ENCODE assay signal across 8 cellular contexts in genomic region chr19:58466760-58467589, GRCh38. TPM values are rescaled to one million over a fixed set of nuclear protein-coding genes. Genes with fewer than 3 reads are reported as not detected.
DNase-seq lines count a peak whose midpoint lies in the region; TF ChIP-seq lines count a peak whose summit lies in the region.

Gene ZNF324 (plus strand): TSS chr19:58467080. CDS start chr19:58469186, 2,106 bp downstream.

- H3K27me3 ChIP-seq in effector memory CD4-positive, alpha-beta T cell (replicated peaks; ENCODE audit: control insufficient read depth, insufficient read depth, low read length, poor library complexity, severe bottlenecking), result no peaks in the 10 kb centered on the region
- no peaks in the 10 kb centered on the region for H3K27me3 ChIP-seq in mesenchymal stem cell (ENCODE audit: control insufficient read depth in 1 of 2, insufficient read depth in 1 of 2, low read length in 2 of 2)

- peak within 1 kb of the TSS; percentile 98 for H3K4me3 ChIP-seq in effector memory CD4-positive, alpha-beta T cell (ENCODE audit: insufficient read depth, low read depth, low read length, poor library complexity, severe bottlenecking)
- peak within 1 kb of the TSS; percentile 90 to 98 for H3K4me3 ChIP-seq in mesenchymal stem cell (ENCODE audit: insufficient read depth in 1 of 2, low read depth in 1 of 2, low read length in 2 of 2)

- peak within 1 kb of the TSS; percentile 97 for H2AFZ ChIP-seq in mesenchymal stem cell (ENCODE audit: low read depth, low read length)

- POLR2A ChIA-PET in activated CD8-positive, alpha-beta memory T cell treated with anti-CD3 and anti-CD28 coated beads for 36 hours (lab: Charles Lee), result no interaction called here

- WGBS in mesenchymal stem cell, result under 1% methylated on average over 90 of the region's 92 CpGs

- H2AK5ac ChIP-seq in mesenchymal stem cell (ENCODE audit: low read length, severe bottlenecking), result no peak within 1 kb of the TSS

- TF ChIP-seq CTCF in GM20000 (IDR thresholded peaks at IDR 0.05; ENCODE audit: extremely low read depth, missing control alignments), result no peak

- H2BK120ac ChIP-seq in mesenchymal stem cell (ENCODE audit: low read depth, low read length), result no peak within 1 kb of the TSS

- peak within 1 kb of the TSS; percentile 81 for H2BK15ac ChIP-seq in mesenchymal stem cell (ENCODE audit: low read depth, poor library complexity, severe bottlenecking)

- peak within 1 kb of the TSS; percentile 91 for H3K9ac ChIP-seq in mesenchymal stem cell (ENCODE audit: low read length)

- H3K27ac ChIP-seq in effector memory CD4-positive, alpha-beta T cell (ENCODE audit: insufficient read depth, low read length, poor library complexity, severe bottlenecking), result peak within 1 kb of the TSS; percentile 96
- no peak within 1 kb of the TSS for H3K27ac ChIP-seq in mesenchymal stem cell (ENCODE audit: low read length, poor library complexity, severe bottlenecking)

- H4K8ac ChIP-seq in mesenchymal stem cell (ENCODE audit: low read length), result peak within 1 kb of the TSS; percentile 60

- peak within 1 kb of the TSS; percentile 54 to 80 for H3K18ac ChIP-seq in mesenchymal stem cell (ENCODE audit: low read depth in 1 of 2, low read length in 2 of 2)

- H3K9me3 ChIP-seq in effector memory CD4-positive, alpha-beta T cell (ENCODE audit: control insufficient read depth, low read length), result no peaks in the 10 kb centered on the region
- no peaks in the 10 kb centered on the region for H3K9me3 ChIP-seq in mesenchymal stem cell (ENCODE audit: control insufficient read depth, low read length)

- DNase-seq in COLO668 (lab: John Stamatoyannopoulos, UW; ENCODE audit: unreplicated experiment) (peak; percentile 99), GM20000 (ENCODE audit: low spot score) (peak; percentile 99), HT-29 (ENCODE audit: low spot score) (peak; percentile 100), NOMO-1 (lab: John Stamatoyannopoulos, UW; ENCODE audit: unreplicated experiment in 2 of 2) (peak; percentile 92 to 96), mesenchymal stem cell (peak; percentile 97)
- DNase-seq in effector memory CD4-positive, alpha-beta T cell, result peak; percentile 92 to 97 (median 94)
- peak; percentile 96 for DNase-seq in stimulated activated CD8-positive, alpha-beta memory T cell treated with anti-CD3 and anti-CD28 coated beads, Interleukin-12 subunit alpha, Interleukin-12 subunit beta, amount 100 ng/mL, for 4 hours (ENCODE audit: low read depth)

- H2BK5ac ChIP-seq in mesenchymal stem cell (ENCODE audit: low read depth, low read length, poor library complexity, severe bottlenecking), result no peak within 1 kb of the TSS

- H2BK12ac ChIP-seq in mesenchymal stem cell (ENCODE audit: low read length in 2 of 2), result peak within 1 kb of the TSS in 1 of 2 experiments; percentile 49

- peak within 1 kb of the TSS in 1 of 2 experiments; percentile 34 for H3K23ac ChIP-seq in mesenchymal stem cell (ENCODE audit: low read length in 2 of 2)

- CTCF ChIA-PET in activated CD8-positive, alpha-beta memory T cell treated with anti-CD3 and anti-CD28 coated beads for 36 hours (lab: Charles Lee), result no interaction called here

- H3K14ac ChIP-seq in mesenchymal stem cell (ENCODE audit: low read length in 2 of 2), result peak within 1 kb of the TSS; percentile 26 to 29

- H3K4me1 ChIP-seq in effector memory CD4-positive, alpha-beta T cell (ENCODE audit: control insufficient read depth, insufficient read depth, low read length, poor library complexity, severe bottlenecking), result peaks cover 15% of the 10 kb centered on the region
- H3K4me1 ChIP-seq in mesenchymal stem cell (ENCODE audit: control insufficient read depth, insufficient read depth, low read depth, low read length), result peaks cover 17% of the 10 kb centered on the region

- peaks cover 8% of the 10 kb centered on the region for H3K36me3 ChIP-seq in effector memory CD4-positive, alpha-beta T cell (ENCODE audit: control insufficient read depth, insufficient read depth, low read length)
- H3K36me3 ChIP-seq in mesenchymal stem cell (ENCODE audit: control insufficient read depth in 1 of 2, insufficient read depth in 2 of 2, low read depth in 1 of 2, low read length in 2 of 2), result peaks cover 22 to 29% of the 10 kb centered on the region in 2 experiments

- peak within 1 kb of the TSS; percentile 99 for H3K4me2 ChIP-seq in mesenchymal stem cell (ENCODE audit: low read length, poor library complexity, severe bottlenecking)

- peaks cover 27% of the 10 kb centered on the region for H3K79me1 ChIP-seq in mesenchymal stem cell (replicated peaks; ENCODE audit: low read length, poor library complexity, severe bottlenecking)

- H4K91ac ChIP-seq in mesenchymal stem cell (ENCODE audit: low read length), result peak within 1 kb of the TSS; percentile 67

- H3K4ac ChIP-seq in mesenchymal stem cell (ENCODE audit: low read depth in 1 of 2, low read length in 2 of 2), result peak within 1 kb of the TSS; percentile 35 to 81

RNA-seq across cellular contexts. Expression of gene ZNF324, which starts in this region (rescaled TPM):
- 28.6 and 29.5 TPM in 2 replicates for total RNA-seq in HT-29 (2014; rRNA removed; shearing (Covaris generic))
- total RNA-seq in activated CD8-positive, alpha-beta memory T cell treated with anti-CD3 and anti-CD28 coated beads for 36 hours, result 10 to 100 TPM; 17.6 to 19.6 TPM
- 4.1 TPM for polyA plus RNA-seq in mesenchymal stem cell (2013, experiment 1 of 2)
- 3.8 TPM for polyA plus RNA-seq in mesenchymal stem cell (2013, experiment 2 of 2)
